In the genomic region with DNA sequence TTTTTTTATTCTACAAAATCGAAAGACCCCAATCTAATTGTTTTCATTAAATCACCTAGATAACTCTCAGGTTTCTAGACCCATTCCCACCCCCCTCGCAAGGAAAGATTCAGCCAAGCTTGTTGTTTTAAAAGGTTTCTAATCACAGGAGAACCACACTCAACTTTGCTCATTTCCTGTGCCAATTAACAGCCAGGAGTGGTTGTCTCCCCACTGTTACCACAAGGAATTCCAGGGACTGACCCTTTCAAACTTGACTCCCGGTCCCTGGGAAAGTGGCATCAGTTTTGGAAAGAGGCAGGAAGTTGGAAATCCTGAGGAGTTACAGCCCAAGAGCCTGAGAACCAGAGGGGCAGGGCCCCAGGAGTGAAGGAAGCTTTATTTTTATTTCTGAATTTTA, we compare ENCODE assay signal across 12 cellular contexts.
DNase-seq lines count a peak whose midpoint lies in the region; ATAC-seq, FAIRE-seq and TF ChIP-seq lines count a peak whose summit lies in the region.
"Had no signal": no experiment of that assay in that cellular context is flagged by ENCODE, and none has a peak within 500 bp of the region (broad histone marks: within the 10 kb centered on the region; RNA-seq: fewer than 3 reads in every experiment).

No MANE protein-coding gene starts in this region.

- H3K9me3 Mint-ChIP-seq in osteocyte (ENCODE audit: unreplicated experiment) (peaks cover 5% of the 10 kb centered on the region), CD14-positive monocyte (peaks cover 0 to 5% (median 0%) of the 10 kb centered on the region in 7 donors)

- H3K27me3 Mint-ChIP-seq in osteocyte (ENCODE audit: unreplicated experiment) (no peaks in the 10 kb centered on the region), CD14-positive monocyte (ENCODE audit: low read depth in 3 of 3) (peaks cover 0 to 2% (median 0%) of the 10 kb centered on the region in 3 donors)

- intact Hi-C loops in CD14-positive monocyte (cut with micrococcal nuclease) = no loop called here

- peak; percentile 41 for DNase-seq in GM23248
- peak; percentile 72 for DNase-seq in RCC 7860 (ENCODE audit: low spot score)
- DNase-seq in fibroblast of mammary gland (ENCODE audit: low read depth) = peak; percentile 38
- DNase-seq in osteocyte (ENCODE audit: extremely low spot score, unreplicated experiment) = no peak
- no peak for DNase-seq in CD14-positive monocyte (ENCODE audit: low spot score)
- DNase-seq in RPMI8226 = no peak
- DNase-seq: activated effector memory CD4-positive, alpha-beta T cell treated with Interleukin-2 at 50 U/mL for 16 hours; occipital lobe; upper lobe of left lung had no signal

- H3K4me2 ChIP-seq in GM23248 (ENCODE audit: unreplicated experiment) = no peak overlapping the region

- no peaks in the 10 kb centered on the region for H3K27me3 ChIP-seq in GM23248 (replicated peaks; ENCODE audit: insufficient read depth)
- H3K27me3 ChIP-seq: upper lobe of left lung had no signal

- H3K27ac Mint-ChIP-seq in osteocyte (ENCODE audit: unreplicated experiment) (peak overlapping the region; percentile 87), CD14-positive monocyte (no peak overlapping the region)

- H3K4me3 Mint-ChIP-seq in osteocyte (ENCODE audit: unreplicated experiment) (peak overlapping the region; percentile 10), CD14-positive monocyte (no peak overlapping the region)

- peaks cover 41% of the 10 kb centered on the region for H3K4me1 Mint-ChIP-seq in osteocyte (ENCODE audit: unreplicated experiment)
- H3K4me1 Mint-ChIP-seq in CD14-positive monocyte = peaks cover 2% of the 10 kb centered on the region

- no peaks in the 10 kb centered on the region for H3K9me2 ChIP-seq in GM23248 (ENCODE audit: insufficient read depth)

- no peaks in the 10 kb centered on the region for H3K36me3 ChIP-seq in GM23248 (ENCODE audit: low read depth)
- H3K36me3 ChIP-seq: upper lobe of left lung had no signal

- no peak overlapping the region for H3K9ac ChIP-seq in GM23248

- no peak overlapping the region for H3K4me3 ChIP-seq in GM23248
- H3K4me3 ChIP-seq in fibroblast of mammary gland (ENCODE audit: control insufficient read depth, low read depth, low read length) = no peak overlapping the region
- H3K4me3 ChIP-seq: upper lobe of left lung had no signal

- H3K79me2 ChIP-seq in GM23248 (ENCODE audit: insufficient read depth) = no peaks in the 10 kb centered on the region

- H3K36me3 Mint-ChIP-seq in osteocyte (ENCODE audit: unreplicated experiment) (no peaks in the 10 kb centered on the region), CD14-positive monocyte (no peaks in the 10 kb centered on the region)

- H3K4me1 ChIP-seq in GM23248 (ENCODE audit: insufficient read depth) = peaks cover 20% of the 10 kb centered on the region

- H2AFZ ChIP-seq in GM23248 = peak overlapping the region; percentile 13

- 60 to 62% methylated on average over 3 of the region's 3 CpGs for WGBS in GM23248 (ENCODE audit: low coverage in 1 of 2, low lambda C conversion rate in 2 of 2, missing lambda C conversion rate in 2 of 2), 2 experiments

- no peak for TF ChIP-seq CTCF in fibroblast of mammary gland (conservative IDR thresholded peaks at IDR 0.05; ENCODE audit: control insufficient read depth, insufficient read depth, low read depth, low read length)
- no peak for TF ChIP-seq CTCF in osteocyte (IDR thresholded peaks at IDR 0.05)
- TF ChIP-seq CTCF in CD14-positive monocyte (IDR thresholded peaks at IDR 0.05) = no peak

- peak; percentile 89 for FAIRE-seq in RCC 7860 (lab: Jason Lieb, UNC)
- FAIRE-seq: GM18507 had no signal

- H4K20me1 ChIP-seq in GM23248 (ENCODE audit: insufficient read depth) = no peaks in the 10 kb centered on the region

- no peak for ATAC-seq in GM18867 (IDR thresholded peaks at IDR 0.05; ENCODE audit: unreplicated experiment)
- no peak for ATAC-seq in HG03097 (IDR thresholded peaks at IDR 0.05; ENCODE audit: low FRiP score, unreplicated experiment)

- H3K27ac ChIP-seq in GM23248 = no peak overlapping the region
- H3K27ac ChIP-seq: upper lobe of left lung had no signal

- no peaks in the 10 kb centered on the region for H3K9me3 ChIP-seq in GM23248 (ENCODE audit: low read depth)
- H3K9me3 ChIP-seq: upper lobe of left lung had no signal

- peaks cover 3% of the 10 kb centered on the region for H3F3A ChIP-seq in GM23248 (ENCODE audit: insufficient read depth)

- in situ Hi-C loops in GM23248 (cut with MboI) = no loop called here

Comparison
In these comparisons a context has a peak if more than half of its experiments do, and no peak if none do; other contexts are left out.
1. DNase-seq: peak in GM23248 (single experiment), RCC 7860 (single experiment) and fibroblast of mammary gland (single experiment); none in osteocyte (single experiment), CD14-positive monocyte (single experiment) and RPMI8226 (single experiment).